In genomic region chr13:99331881-99332293, GRCh38 we compare ENCODE assay signal across 12 cellular contexts. TPM values are rescaled to one million over a fixed set of nuclear protein-coding genes. Genes with fewer than 3 reads are reported as not detected.
A peak's percentile ranks its signal among the peaks of the same experiment; 100 is the strongest.
DNase-seq lines count a peak whose midpoint lies in the region; ATAC-seq and TF ChIP-seq lines count a peak whose summit lies in the region.
"Had no signal": no experiment of that assay in that cellular context is flagged by ENCODE, and none has a peak within 500 bp of the region (broad histone marks: within the 10 kb centered on the region; RNA-seq: fewer than 3 reads in every experiment).

No MANE protein-coding gene starts in this region.

- no peak overlapping the region for H3K4me3 Mint-ChIP-seq in CD8-positive, alpha-beta T cell
- H3K4me3 Mint-ChIP-seq in T-helper 17 cell: no peak overlapping the region
- H3K4me3 Mint-ChIP-seq: CD4-positive, CD25-positive, alpha-beta regulatory T cell had no signal

- H3K27me3 Mint-ChIP-seq in CD8-positive, alpha-beta T cell (ENCODE audit: low read depth): no peaks in the 10 kb centered on the region
- no peaks in the 10 kb centered on the region for H3K27me3 Mint-ChIP-seq in T-helper 17 cell
- H3K27me3 Mint-ChIP-seq: CD4-positive, CD25-positive, alpha-beta regulatory T cell had no signal

- H3K36me3 Mint-ChIP-seq in CD8-positive, alpha-beta T cell: peaks cover 75% of the 10 kb centered on the region
- H3K36me3 Mint-ChIP-seq in T-helper 17 cell (ENCODE audit: low read depth): no peaks in the 10 kb centered on the region

- CTCF ChIA-PET in CD8-positive, alpha-beta T cell (lab: Charles Lee): interaction anchor here (1.4 kb wide), 1 partner anchor 108 kb away, joined by 4 read pairs; no protein-coding TSS in a partner anchor

- H3K9me3 ChIP-seq in CD8-positive, alpha-beta T cell (ENCODE audit: low read length): no peaks in the 10 kb centered on the region
- H3K9me3 ChIP-seq in T-helper 17 cell (ENCODE audit: control insufficient read depth, low read length, poor library complexity, severe bottlenecking): no peaks in the 10 kb centered on the region
- H3K9me3 ChIP-seq: testis had no signal

- POLR2A ChIA-PET in CD8-positive, alpha-beta T cell (lab: Charles Lee): interaction anchor here (0.8 to 2.5 kb wide), 5 partner anchors 15 to 41 kb away, joined by 3 to 6 read pairs (median 4); no protein-coding TSS in a partner anchor

- DNase-seq in CD8-positive, alpha-beta T cell: no peak
- DNase-seq in T-helper 17 cell: no peak
- no peak for DNase-seq in NCI-H2227 (lab: John Stamatoyannopoulos, UW; ENCODE audit: unreplicated experiment)
- DNase-seq in HPDE6-E6E7 (ENCODE audit: extremely low spot score): no peak
- no peak for DNase-seq in 8988T
- DNase-seq in T1000 (lab: John Stamatoyannopoulos, UW): no peak
- DNase-seq: activated CD4-positive, alpha-beta T cell treated with anti-CD3 and anti-CD28 coated beads, Interleukin-2, amount 50 U/mL, for 1 hour; CD4-positive, CD25-positive, alpha-beta regulatory T cell; testis had no signal

- no peak for ATAC-seq in CD8-positive, alpha-beta T cell
- ATAC-seq in GM19395 (IDR thresholded peaks at IDR 0.05; ENCODE audit: unreplicated experiment) (peak; percentile 89), HG03039 (IDR thresholded peaks at IDR 0.05; ENCODE audit: unreplicated experiment) (peak; percentile 67), T-helper 17 cell (no peak)

- no peaks in the 10 kb centered on the region for H3K9me3 Mint-ChIP-seq in CD8-positive, alpha-beta T cell
- H3K9me3 Mint-ChIP-seq: CD4-positive, CD25-positive, alpha-beta regulatory T cell had no signal

- no peak for TF ChIP-seq CTCF in CD8-positive, alpha-beta T cell (IDR thresholded peaks at IDR 0.05)

- peak overlapping the region; percentile 56 for H3K27ac Mint-ChIP-seq in CD8-positive, alpha-beta T cell
- peak overlapping the region; percentile 2 for H3K27ac Mint-ChIP-seq in T-helper 17 cell

- intact Hi-C loops in CD8-positive, alpha-beta T cell (cut with DNase I, micrococcal nuclease): no loop called here

- H3K4me3 ChIP-seq in CD8-positive, alpha-beta T cell (ENCODE audit: low read depth, low read length): no peak overlapping the region
- H3K4me3 ChIP-seq: coronary artery, testis had no signal

- no peaks in the 10 kb centered on the region for H3K27me3 ChIP-seq in CD8-positive, alpha-beta T cell (ENCODE audit: insufficient read depth, low read length)
- H3K27me3 ChIP-seq: testis had no signal

- peaks cover 11% of the 10 kb centered on the region for H3K4me1 ChIP-seq in CD8-positive, alpha-beta T cell (ENCODE audit: insufficient read depth, low read length)
- H3K4me1 ChIP-seq: testis had no signal

- peaks cover 10% of the 10 kb centered on the region for H3K36me3 ChIP-seq in CD8-positive, alpha-beta T cell (ENCODE audit: insufficient read depth, low read length)

- H3K4me1 Mint-ChIP-seq in CD8-positive, alpha-beta T cell (ENCODE audit: low read depth): peaks cover 48% of the 10 kb centered on the region
- H3K4me1 Mint-ChIP-seq in T-helper 17 cell: peaks cover 31% of the 10 kb centered on the region

- no peak overlapping the region for H3K27ac ChIP-seq in CD8-positive, alpha-beta T cell (ENCODE audit: low read depth, low read length)
- H3K27ac ChIP-seq: coronary artery, testis had no signal

RNA-seq across cellular contexts. Expression of gene GPR183, which starts 24.7 kb away (rescaled TPM):
- total RNA-seq in CD8-positive, alpha-beta T cell: 10 to 100 TPM; 80.2 to 85.5 TPM
- 100 to 1,000 TPM; 249 to 322 TPM for total RNA-seq in T-helper 17 cell

Comparison
In these comparisons a context has a peak if more than half of its experiments do, and no peak if none do; other contexts are left out.
1. ATAC-seq: peak in GM19395 (single experiment) and HG03039 (single experiment); none in CD8-positive, alpha-beta T cell (single experiment) and T-helper 17 cell (single experiment).